Comparison of ENCODE assay signal across 18 cellular contexts in genomic region chr2:85278361-85278760, GRCh38. TPM values are rescaled to one million over a fixed set of nuclear protein-coding genes. Genes with fewer than 3 reads are reported as not detected.
DNase-seq lines count a peak whose midpoint lies in the region; ATAC-seq, FAIRE-seq and TF ChIP-seq lines count a peak whose summit lies in the region.
"Had no signal": no experiment of that assay in that cellular context is flagged by ENCODE, and none has a peak within 500 bp of the region (broad histone marks: within the 10 kb centered on the region; RNA-seq: fewer than 3 reads in every experiment).

No MANE protein-coding gene starts in this region.

- no peaks in the 10 kb centered on the region for H3K9me3 Mint-ChIP-seq in endodermal cell
- no peaks in the 10 kb centered on the region for H3K9me3 Mint-ChIP-seq in mesothelial cell of epicardium
- H3K9me3 Mint-ChIP-seq: activated CD4-positive, alpha-beta memory T cell treated with anti-CD3 and anti-CD28 coated beads for 36 hours had no signal

- H3K27ac ChIP-seq in A549 (no peak overlapping the region), RWPE1 (peak overlapping the region; percentile 96), endodermal cell (ENCODE audit: low read depth, low read length) (no peak overlapping the region)
- H3K27ac ChIP-seq: neutrophil had no signal

- ATAC-seq in A549: no peak
- ATAC-seq in GM18505 (IDR thresholded peaks at IDR 0.05; ENCODE audit: unreplicated experiment): no peak
- no peak for ATAC-seq in T-helper 17 cell
- ATAC-seq in GM19467 (IDR thresholded peaks at IDR 0.05; ENCODE audit: unreplicated experiment): no peak

- no peaks in the 10 kb centered on the region for H3K27me3 ChIP-seq in endodermal cell (ENCODE audit: control insufficient read depth, insufficient read depth, low read length, poor library complexity, severe bottlenecking)
- H3K27me3 ChIP-seq: neutrophil had no signal

- H3K9ac ChIP-seq in endodermal cell (ENCODE audit: extremely low read depth, low read length, poor library complexity, severe bottlenecking): no peak overlapping the region

- H3K9me3 ChIP-seq in A549: no peaks in the 10 kb centered on the region
- no peaks in the 10 kb centered on the region for H3K9me3 ChIP-seq in endodermal cell (ENCODE audit: control insufficient read depth, low read length)
- H3K9me3 ChIP-seq in T-helper 17 cell (ENCODE audit: control insufficient read depth, low read length, poor library complexity, severe bottlenecking): no peaks in the 10 kb centered on the region
- H3K9me3 ChIP-seq: HAP-1, neutrophil had no signal

- 76% methylated on average over 2 of the region's 2 CpGs for WGBS in A549 (ENCODE audit: missing lambda C conversion rate)
- 89% methylated on average over 2 of the region's 2 CpGs; no CpG with 5 or more reads in 1 of the 2 experiments for WGBS in endodermal cell (ENCODE audit: insufficient coverage in 1 of 2, insufficient read length in 1 of 2), 2 experiments

- TF ChIP-seq CTCF in A549 (IDR thresholded peaks at IDR 0.05): no peak
- TF ChIP-seq CTCF in RWPE1 (conservative IDR thresholded peaks at IDR 0.05; ENCODE audit: low read depth): no peak
- no peak for TF ChIP-seq CTCF in endodermal cell (conservative IDR thresholded peaks at IDR 0.05)
- no peak for TF ChIP-seq CTCF in mesothelial cell of epicardium (IDR thresholded peaks at IDR 0.05; ENCODE audit: unreplicated experiment)

- POLR2A ChIA-PET in A549 (lab: Yijun Ruan, JAX): no interaction called here
- POLR2A ChIA-PET in RWPE1 (lab: Yijun Ruan, JAX; ENCODE audit: low non-redundant PET): no interaction called here

- H3K4me2 ChIP-seq in A549: no peak overlapping the region

- TF ChIP-seq RAD21 in A549 (conservative IDR thresholded peaks at IDR 0.05 in 1 of 2, IDR thresholded peaks at IDR 0.05 in 1 of 2): no peak

- H3K27me3 Mint-ChIP-seq in endodermal cell (ENCODE audit: insufficient read depth) (no peaks in the 10 kb centered on the region), mesothelial cell of epicardium (ENCODE audit: low read depth) (no peaks in the 10 kb centered on the region), T-helper 17 cell (peaks cover 32% of the 10 kb centered on the region)
- H3K27me3 Mint-ChIP-seq: activated CD4-positive, alpha-beta memory T cell treated with anti-CD3 and anti-CD28 coated beads for 36 hours had no signal

- peaks cover 12% of the 10 kb centered on the region for H3K36me3 ChIP-seq in endodermal cell (ENCODE audit: control insufficient read depth, insufficient read depth, low read length)
- H3K36me3 ChIP-seq: HAP-1, neutrophil had no signal

- no peak overlapping the region for H3K4me3 Mint-ChIP-seq in endodermal cell
- no peak overlapping the region for H3K4me3 Mint-ChIP-seq in mesothelial cell of epicardium
- no peak overlapping the region for H3K4me3 Mint-ChIP-seq in T-helper 17 cell
- H3K4me3 Mint-ChIP-seq: activated CD4-positive, alpha-beta memory T cell treated with anti-CD3 and anti-CD28 coated beads for 36 hours had no signal

- peak; percentile 49 for FAIRE-seq in A549 (lab: Jason Lieb, UNC)
- FAIRE-seq in urothelium cell line (lab: Jason Lieb, UNC): no peak
- FAIRE-seq: small intestine, TTC549 had no signal

- H3K36me3 Mint-ChIP-seq in endodermal cell (ENCODE audit: low read depth) (peaks cover 24% of the 10 kb centered on the region), mesothelial cell of epicardium (peaks cover 2% of the 10 kb centered on the region), T-helper 17 cell (ENCODE audit: low read depth) (no peaks in the 10 kb centered on the region)
- H3K36me3 Mint-ChIP-seq: activated CD4-positive, alpha-beta memory T cell treated with anti-CD3 and anti-CD28 coated beads for 36 hours had no signal

- H3K4me3 ChIP-seq in A549: no peak overlapping the region
- H3K4me3 ChIP-seq in endodermal cell (ENCODE audit: low read length): no peak overlapping the region
- H3K4me3 ChIP-seq: HAP-1 had no signal

- H3K4me1 ChIP-seq in A549: peaks cover 13% of the 10 kb centered on the region
- H3K4me1 ChIP-seq in endodermal cell (ENCODE audit: control insufficient read depth, insufficient read depth, low read length): peaks cover 6% of the 10 kb centered on the region
- H3K4me1 ChIP-seq: HAP-1 had no signal

- H3K4me1 Mint-ChIP-seq in endodermal cell: peaks cover 11% of the 10 kb centered on the region
- peaks cover 50% of the 10 kb centered on the region for H3K4me1 Mint-ChIP-seq in mesothelial cell of epicardium
- H3K4me1 Mint-ChIP-seq in T-helper 17 cell: no peaks in the 10 kb centered on the region

- no peak for TF ChIP-seq EP300 in A549 (IDR thresholded peaks at IDR 0.05)

- CTCF ChIA-PET in A549 (lab: Yijun Ruan, JAX) (interaction anchor here (1.2 to 4.0 kb wide), 4 partner anchors 9 to 212 kb away, joined by 4 to 16 read pairs (median 11); no protein-coding TSS in a partner anchor), RWPE1 (lab: Yijun Ruan, JAX) (interaction anchor here (0.5 to 1.0 kb wide), 2 partner anchors 22 to 212 kb away, joined by 4 read pairs; no protein-coding TSS in a partner anchor)

- TF ChIP-seq POLR2A in A549 (IDR thresholded peaks at IDR 0.05; ENCODE audit: low read length) (no peak), GM18505 (IDR thresholded peaks at IDR 0.05; ENCODE audit: borderline replicate concordance, extremely low read depth, insufficient read depth, insufficient read length) (no peak)

- H3K27ac Mint-ChIP-seq in endodermal cell (peak overlapping the region; percentile 23), mesothelial cell of epicardium (peak overlapping the region; percentile 95), T-helper 17 cell (no peak overlapping the region)
- H3K27ac Mint-ChIP-seq: activated CD4-positive, alpha-beta memory T cell treated with anti-CD3 and anti-CD28 coated beads for 36 hours had no signal

- no peak for DNase-seq in A549 (ENCODE audit: low read depth in 1 of 2, low spot score in 1 of 2)
- DNase-seq in RWPE1 (ENCODE audit: low spot score): no peak
- no peak for DNase-seq in endodermal cell
- DNase-seq in mesothelial cell of epicardium (ENCODE audit: low spot score in 2 of 2, unreplicated experiment in 2 of 2): no peak
- DNase-seq in urothelium cell line (ENCODE audit: low spot score): no peak
- DNase-seq in T-helper 17 cell: no peak
- DNase-seq: activated CD4-positive, alpha-beta memory T cell treated with anti-CD3 and anti-CD28 coated beads for 36 hours; activated effector memory CD4-positive, alpha-beta T cell treated with Interleukin-2 at 50 U/mL for 16 hours; effector CD8-positive, alpha-beta T cell; hippocampal formation; SIG-M5; small intestine; substantia nigra had no signal

TF ChIP-seq in A549, 52 proteins besides CTCF, POLR2A, EP300 and RAD21:
- no peak for TF ChIP-seq HES2 (IDR thresholded peaks at IDR 0.05)
- TF ChIP-seq ZSCAN20 (CRISPR knock-in tag; IDR thresholded peaks at IDR 0.05): no peak
- TF ChIP-seq CHD4 (IDR thresholded peaks at IDR 0.05; ENCODE audit: borderline replicate concordance): no peak
- TF ChIP-seq KDM1A (IDR thresholded peaks at IDR 0.05; ENCODE audit: low read depth): no peak

RNA-seq across cellular contexts. Expression of gene TGOLN2, which starts 49.4 kb away (rescaled TPM):
- polyA plus RNA-seq in A549 (2011; rRNA removed): 159 and 177 TPM in 2 replicates
- polyA plus RNA-seq in A549 (2012; cell fraction: cytosol; rRNA removed): 83.2 and 85.0 TPM in 2 replicates
- 54.5 and 62.1 TPM in 2 replicates for polyA plus RNA-seq in A549 (2012; cell fraction: nucleus; rRNA removed)
- 97.1 to 98.9 TPM (median 98.3 TPM) in 3 replicates for polyA plus RNA-seq in A549 (2017; fragmentation: RNase III; extraction: RNeasy Plus Mini Kit Qiagen cat#74134 plus additional on column Dnase treatment)
- 54.7 and 65.4 TPM in 2 replicates for polyA minus RNA-seq in A549 (2011; rRNA and poly(A)+ RNA removed)
- total RNA-seq in endodermal cell: 10 to 100 TPM; 58.6 to 67.0 TPM
- 46.4 TPM for polyA plus RNA-seq in endodermal cell (2013, experiment 1 of 2)
- polyA plus RNA-seq in endodermal cell (2013, experiment 2 of 2): 44.3 TPM
- total RNA-seq in mesothelial cell of epicardium: 59.0 to 62.5 TPM (median 59.2 TPM) in 3 replicates
- total RNA-seq in T-helper 17 cell: 100 to 1,000 TPM; 122 to 125 TPM
